Comparison of ENCODE assay signal across 18 cellular contexts in the genomic region with DNA sequence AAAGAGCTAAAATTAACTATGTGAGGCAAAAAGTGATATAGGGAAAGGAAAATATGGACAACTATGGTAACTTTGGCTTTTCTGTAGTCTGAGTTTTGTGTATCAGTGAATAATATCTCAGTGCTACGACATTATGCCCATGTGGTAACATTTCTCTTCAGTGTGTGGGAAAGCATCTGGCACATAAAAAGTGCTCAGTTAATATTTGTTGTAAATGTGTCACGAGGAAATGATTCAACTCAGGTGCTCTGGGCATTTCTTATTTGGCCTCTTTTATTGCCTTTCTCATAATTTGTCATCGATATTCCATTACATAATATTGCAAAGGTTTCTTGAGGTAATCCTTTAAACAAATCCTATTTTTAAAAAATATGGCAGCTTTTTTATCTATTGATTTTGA. TPM values are rescaled to one million over a fixed set of nuclear protein-coding genes. Genes with fewer than 3 reads are reported as not detected.
DNase-seq lines count a peak whose midpoint lies in the region; ATAC-seq and TF ChIP-seq lines count a peak whose summit lies in the region.
"Had no signal": no experiment of that assay in that cellular context is flagged by ENCODE, and none has a peak within 500 bp of the region (broad histone marks: within the 10 kb centered on the region; RNA-seq: fewer than 3 reads in every experiment).

No MANE protein-coding gene starts in this region.

- H3K27me3 ChIP-seq in foreskin keratinocyte: no peaks in the 10 kb centered on the region
- H3K27me3 ChIP-seq: Peyer's patch had no signal

- H3K4me1 Mint-ChIP-seq in T-helper 17 cell: peaks cover 14% of the 10 kb centered on the region

- no peaks in the 10 kb centered on the region for H3K9me3 ChIP-seq in T-helper 17 cell (ENCODE audit: control insufficient read depth, low read length, poor library complexity, severe bottlenecking)
- H3K9me3 ChIP-seq: HAP-1, Peyer's patch had no signal

- no peak for TF ChIP-seq CTCF in foreskin keratinocyte (conservative IDR thresholded peaks at IDR 0.05)

- H3K27ac Mint-ChIP-seq in T-helper 17 cell: peak overlapping the region; percentile 37

- peak overlapping the region; percentile 92 for H3K27ac ChIP-seq in foreskin keratinocyte

- DNase-seq in HT1080 (ENCODE audit: low read depth) (peak; percentile 23), T-helper 17 cell (no peak), foreskin keratinocyte (peak in 1 of 2 donors; percentile 42), renal cortical epithelial cell (ENCODE audit: low read depth) (peak; percentile 36), T-helper 1 cell (no peak), dermis blood vessel endothelial cell (no peak), NCI-H345 treated with DMSO at 0.1 percent for 48 hours (lab: John Stamatoyannopoulos, UW; ENCODE audit: unreplicated experiment) (no peak), NOMO-1 treated with DMSO at 0.1 percent for 48 hours (lab: John Stamatoyannopoulos, UW; ENCODE audit: unreplicated experiment) (no peak)
- DNase-seq: C1 segment of cervical spinal cord, DMS 273 treated with DMSO at 0.1 percent for 48 hours, NCI-H1048, NCI-H146, NCI-H2081 treated with DMSO at 0.1 percent for 48 hours, NCI-H226, NCI-H526 treated with DMSO at 0.1 percent for 48 hours, Peyer's patch, SIG-M5 had no signal

- no peaks in the 10 kb centered on the region for H3K27me3 Mint-ChIP-seq in T-helper 17 cell

- H3K4me3 Mint-ChIP-seq in T-helper 17 cell: no peak overlapping the region

- H3K36me3 Mint-ChIP-seq in T-helper 17 cell (ENCODE audit: low read depth): no peaks in the 10 kb centered on the region

- ATAC-seq in T-helper 17 cell (no peak), foreskin keratinocyte (peak; percentile 52)

- H3K4me1 ChIP-seq in foreskin keratinocyte: peaks cover 11% of the 10 kb centered on the region

RNA-seq across cellular contexts. Expression of gene OFD1, which starts 17.6 kb away (rescaled TPM):
- total RNA-seq in HT1080 (2014; rRNA removed; shearing (Covaris generic)): 5.6 and 5.9 TPM in 2 replicates
- polyA plus RNA-seq in HT1080 (2015; cell fraction: cytosol; rRNA removed): 3.0 and 5.3 TPM in 2 replicates
- polyA plus RNA-seq in HT1080 (2015; cell fraction: nucleus; rRNA removed): 23.7 and 26.0 TPM in 2 replicates
- total RNA-seq in T-helper 17 cell: 10 to 100 TPM; 54.7 to 72.1 TPM
- total RNA-seq in foreskin keratinocyte: 10.2 and 11.3 TPM in 2 replicates
- 6.9 and 7.2 TPM in 2 replicates for polyA plus RNA-seq in foreskin keratinocyte
- total RNA-seq in renal cortical epithelial cell: 17.5 and 27.3 TPM in 2 replicates
- 9.4 and 10.2 TPM in 2 replicates for total RNA-seq in dermis blood vessel endothelial cell

RNA-seq across cellular contexts. Expression of gene TRAPPC2, which starts 17.7 kb away (rescaled TPM):
- total RNA-seq in HT1080 (2014; rRNA removed; shearing (Covaris generic)): 8.6 and 10.4 TPM in 2 replicates
- polyA plus RNA-seq in HT1080 (2015; cell fraction: cytosol; rRNA removed): 8.8 and 12.3 TPM in 2 replicates
- 14.7 and 20.2 TPM in 2 replicates for polyA plus RNA-seq in HT1080 (2015; cell fraction: nucleus; rRNA removed)
- total RNA-seq in T-helper 17 cell (10 to 100 TPM; 31.9 to 35.8 TPM), foreskin keratinocyte (8.5 and 9.3 TPM in 2 replicates), renal cortical epithelial cell (28.1 and 32.5 TPM in 2 replicates), dermis blood vessel endothelial cell (11.9 and 17.9 TPM in 2 replicates)
- polyA plus RNA-seq in foreskin keratinocyte: 3.9 and 5.5 TPM in 2 replicates

Comparison
In these comparisons a context has a peak if more than half of its experiments do, and no peak if none do; other contexts are left out.
1. DNase-seq: peak in HT1080 (single experiment) and renal cortical epithelial cell (single experiment); none in T-helper 17 cell (0 of 3), T-helper 1 cell (0 of 5), dermis blood vessel endothelial cell (single experiment), NCI-H345 treated with DMSO at 0.1 percent for 48 hours (single experiment) and NOMO-1 treated with DMSO at 0.1 percent for 48 hours (single experiment).